In the genomic region with DNA sequence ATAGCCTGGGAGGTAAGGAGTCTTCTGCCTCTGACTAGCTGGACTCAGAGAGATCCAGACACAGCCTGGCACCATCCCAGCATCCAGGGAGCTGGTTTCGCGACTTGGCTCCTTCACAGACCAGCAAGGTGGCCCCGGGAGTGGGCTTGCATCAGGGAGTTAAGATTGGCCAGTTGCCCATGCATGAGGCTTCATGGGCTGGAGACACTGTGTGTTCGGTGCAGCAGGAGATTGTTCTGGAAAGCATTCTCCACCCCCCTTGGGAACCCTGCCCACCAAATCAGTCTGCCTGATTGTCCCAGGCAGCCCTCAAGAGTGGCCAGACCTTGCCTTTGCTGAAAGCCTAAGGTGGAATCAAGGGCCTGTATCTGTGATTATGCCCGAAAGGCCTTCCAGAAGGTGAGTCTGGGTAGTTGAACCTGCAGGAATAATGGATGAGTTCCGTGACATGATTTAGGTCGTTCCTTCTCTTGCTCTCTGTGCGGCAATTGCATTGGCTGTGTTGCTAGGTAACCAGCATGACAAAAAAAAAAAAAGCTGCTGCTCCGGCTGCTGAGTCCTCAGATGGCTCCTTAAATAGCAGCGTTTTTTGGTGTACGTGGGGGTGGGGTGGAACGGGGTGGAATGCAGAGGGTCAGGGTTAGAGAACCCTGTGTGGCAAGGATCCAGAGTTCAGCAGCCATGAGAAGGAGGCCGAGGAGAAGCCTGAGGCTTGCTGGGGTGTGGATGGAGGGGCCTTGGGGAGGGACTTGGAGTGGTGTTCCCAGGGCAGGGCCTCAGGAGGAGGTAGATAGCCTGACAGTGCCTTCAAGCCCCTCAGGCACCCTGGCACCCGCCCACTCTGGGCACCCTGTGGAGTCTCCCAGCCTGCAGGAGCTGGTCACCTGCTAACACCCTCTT, we compare ENCODE assay signal across 10 cellular contexts.
DNase-seq lines count a peak whose midpoint lies in the region; ATAC-seq, FAIRE-seq and TF ChIP-seq lines count a peak whose summit lies in the region.
"Had no signal": no experiment of that assay in that cellular context is flagged by ENCODE, and none has a peak within 500 bp of the region (broad histone marks: within the 10 kb centered on the region; RNA-seq: fewer than 3 reads in every experiment).

No MANE protein-coding gene starts in this region.

- peaks cover 3% of the 10 kb centered on the region in 2 donors for H3K4me1 Mint-ChIP-seq in stimulated activated naive B cell treated with anti-CD40 and anti-IgM and Interleukin-4, amounts not matched to agents 10 μg/mL and 1 μg/mL and 100 μg/mL, for 72 hours

- peak overlapping the region; percentile 3 for H3K27ac Mint-ChIP-seq in stimulated activated naive B cell treated with anti-CD40 and anti-IgM and Interleukin-4, amounts not matched to agents 10 μg/mL and 1 μg/mL and 100 μg/mL, for 72 hours

- H3K4me3 ChIP-seq in iPS-18a (ENCODE audit: low read length), result no peak overlapping the region

- peak; percentile 64 for DNase-seq in amniotic epithelial cell (ENCODE audit: low read depth)
- no peak for DNase-seq in stimulated activated naive B cell treated with anti-CD40 and anti-IgM and Interleukin-4, amounts not matched to agents 10 μg/mL and 1 μg/mL and 100 μg/mL, for 72 hours
- DNase-seq in NK-92 treated with Interleukin-12 subunit alpha and Interleukin-12 subunit beta, amount 100 ng/mL, for 24 hours (lab: John Stamatoyannopoulos, UW), result no peak
- DNase-seq in KBM-7, result no peak
- DNase-seq in HTR-8/SVneo (ENCODE audit: insufficient read length, low spot score), result no peak
- DNase-seq: naive B cell had no signal

- H3K36me3 Mint-ChIP-seq in stimulated activated naive B cell treated with anti-CD40 and anti-IgM and Interleukin-4, amounts not matched to agents 10 μg/mL and 1 μg/mL and 100 μg/mL, for 72 hours, result peaks cover 59 to 74% of the 10 kb centered on the region in 2 donors

- ATAC-seq in stimulated activated naive B cell treated with anti-CD40 and anti-IgM and Interleukin-4, amounts not matched to agents 10 μg/mL and 1 μg/mL and 100 μg/mL, for 72 hours (replicated peaks), result no peak
- no peak for ATAC-seq in HG02981 (IDR thresholded peaks at IDR 0.05; ENCODE audit: unreplicated experiment)

- H3K9ac ChIP-seq in iPS-18a (ENCODE audit: low read length), result no peak overlapping the region

- H3K4me1 ChIP-seq in iPS-18a (ENCODE audit: control insufficient read depth, low read depth, low read length), result peaks cover 11% of the 10 kb centered on the region

- H3K27me3 ChIP-seq in iPS-18a (ENCODE audit: control insufficient read depth, insufficient read depth, low read length), result no peaks in the 10 kb centered on the region

- H3K27me3 Mint-ChIP-seq in stimulated activated naive B cell treated with anti-CD40 and anti-IgM and Interleukin-4, amounts not matched to agents 10 μg/mL and 1 μg/mL and 100 μg/mL, for 72 hours, result no peaks in the 10 kb centered on the region
- H3K27me3 Mint-ChIP-seq: naive B cell had no signal

- in situ Hi-C loops in KBM-7 (cut with MboI; ENCODE audit: low pct_unique_long_range_greater_than_20kb, low sequenced_read_pairs), result no loop called here

- H3K9me3 ChIP-seq in iPS-18a (ENCODE audit: control insufficient read depth, low read depth, low read length), result no peaks in the 10 kb centered on the region

- H3K36me3 ChIP-seq in iPS-18a (ENCODE audit: control insufficient read depth, low read depth, low read length), result no peaks in the 10 kb centered on the region

- H3K27ac ChIP-seq in iPS-18a (ENCODE audit: low read length), result peak overlapping the region; percentile 30

- no peak for TF ChIP-seq EP300 in Ishikawa (IDR thresholded peaks at IDR 0.05; ENCODE audit: borderline replicate concordance)

- H3K4me3 Mint-ChIP-seq in stimulated activated naive B cell treated with anti-CD40 and anti-IgM and Interleukin-4, amounts not matched to agents 10 μg/mL and 1 μg/mL and 100 μg/mL, for 72 hours, result no peak overlapping the region

- FAIRE-seq in HTR-8/SVneo (lab: Jason Lieb, UNC), result no peak
- FAIRE-seq: TTC549 had no signal

- TF ChIP-seq RAD21 in Ishikawa (IDR thresholded peaks at IDR 0.05; ENCODE audit: low read depth), result no peak

- H3K9me3 Mint-ChIP-seq in stimulated activated naive B cell treated with anti-CD40 and anti-IgM and Interleukin-4, amounts not matched to agents 10 μg/mL and 1 μg/mL and 100 μg/mL, for 72 hours, result no peaks in the 10 kb centered on the region
- H3K9me3 Mint-ChIP-seq: naive B cell had no signal

TF ChIP-seq in Ishikawa, 13 proteins besides CTCF, POLR2A, EP300 and RAD21:
- TF ChIP-seq TAF1 (IDR thresholded peaks at IDR 0.05; ENCODE audit: low read depth) (no peak), TEAD4 (IDR thresholded peaks at IDR 0.05) (peak; percentile 58), MAX (IDR thresholded peaks at IDR 0.05) (0 out of 2 replicates have a peak, but pooled peaks have one; percentile 8), FOXM1 (IDR thresholded peaks at IDR 0.05; ENCODE audit: borderline replicate concordance, low read depth) (no peak), NFIC (IDR thresholded peaks at IDR 0.05) (peak; percentile 14; the same call in 1 of the 2 replicates), TCF12 (IDR thresholded peaks at IDR 0.05; ENCODE audit: low read depth) (0 out of 2 replicates have a peak, but pooled peaks have one; percentile 35), ZBTB7A (IDR thresholded peaks at IDR 0.05; ENCODE audit: low read depth) (0 out of 2 replicates have a peak, but pooled peaks have one; percentile 22)
